1 cellular context compared by ENCODE assay signal in the genomic region with DNA sequence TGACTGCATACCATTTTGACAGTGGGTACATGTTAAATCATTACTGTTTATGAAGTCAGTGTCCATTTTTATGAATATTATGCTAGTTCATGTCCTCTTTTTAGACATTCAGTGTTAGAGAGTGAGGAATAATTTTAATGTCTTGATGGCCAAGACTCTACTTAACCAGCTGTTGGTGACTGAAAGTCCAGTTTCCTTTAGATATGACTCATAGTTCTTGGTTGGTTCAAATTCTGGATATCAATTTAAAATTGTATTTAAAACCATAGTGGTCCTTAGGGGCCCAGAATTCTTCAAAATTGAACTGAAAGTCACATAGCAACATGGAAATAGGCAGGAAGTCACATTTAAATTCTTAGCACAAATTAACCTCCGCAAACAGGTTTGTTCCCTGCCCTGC.
TF ChIP-seq lines count a peak whose summit lies in the region.

No MANE protein-coding gene starts in this region.

TF ChIP-seq in K562, 482 proteins besides CTCF, POLR2A, EP300 and RAD21:
- TF ChIP-seq, protein P1, sequence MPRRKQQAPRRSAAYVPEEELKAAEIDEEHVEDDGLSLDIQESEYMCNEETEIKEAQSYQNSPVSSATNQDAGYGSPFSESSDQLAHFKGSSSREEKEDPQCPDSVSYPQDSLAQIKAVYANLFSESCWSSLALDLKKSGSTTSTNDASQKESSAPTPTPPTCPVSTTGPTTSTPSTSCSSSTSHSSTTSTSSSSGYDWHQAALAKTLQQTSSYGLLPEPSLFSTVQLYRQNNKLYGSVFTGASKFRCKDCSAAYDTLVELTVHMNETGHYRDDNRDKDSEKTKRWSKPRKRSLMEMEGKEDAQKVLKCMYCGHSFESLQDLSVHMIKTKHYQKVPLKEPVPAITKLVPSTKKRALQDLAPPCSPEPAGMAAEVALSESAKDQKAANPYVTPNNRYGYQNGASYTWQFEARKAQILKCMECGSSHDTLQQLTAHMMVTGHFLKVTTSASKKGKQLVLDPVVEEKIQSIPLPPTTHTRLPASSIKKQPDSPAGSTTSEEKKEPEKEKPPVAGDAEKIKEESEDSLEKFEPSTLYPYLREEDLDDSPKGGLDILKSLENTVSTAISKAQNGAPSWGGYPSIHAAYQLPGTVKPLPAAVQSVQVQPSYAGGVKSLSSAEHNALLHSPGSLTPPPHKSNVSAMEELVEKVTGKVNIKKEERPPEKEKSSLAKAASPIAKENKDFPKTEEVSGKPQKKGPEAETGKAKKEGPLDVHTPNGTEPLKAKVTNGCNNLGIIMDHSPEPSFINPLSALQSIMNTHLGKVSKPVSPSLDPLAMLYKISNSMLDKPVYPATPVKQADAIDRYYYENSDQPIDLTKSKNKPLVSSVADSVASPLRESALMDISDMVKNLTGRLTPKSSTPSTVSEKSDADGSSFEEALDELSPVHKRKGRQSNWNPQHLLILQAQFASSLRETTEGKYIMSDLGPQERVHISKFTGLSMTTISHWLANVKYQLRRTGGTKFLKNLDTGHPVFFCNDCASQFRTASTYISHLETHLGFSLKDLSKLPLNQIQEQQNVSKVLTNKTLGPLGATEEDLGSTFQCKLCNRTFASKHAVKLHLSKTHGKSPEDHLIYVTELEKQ (CRISPR knock-in tag; IDR thresholded peaks at IDR 0.05) = no peak
- TF ChIP-seq, protein P2, sequence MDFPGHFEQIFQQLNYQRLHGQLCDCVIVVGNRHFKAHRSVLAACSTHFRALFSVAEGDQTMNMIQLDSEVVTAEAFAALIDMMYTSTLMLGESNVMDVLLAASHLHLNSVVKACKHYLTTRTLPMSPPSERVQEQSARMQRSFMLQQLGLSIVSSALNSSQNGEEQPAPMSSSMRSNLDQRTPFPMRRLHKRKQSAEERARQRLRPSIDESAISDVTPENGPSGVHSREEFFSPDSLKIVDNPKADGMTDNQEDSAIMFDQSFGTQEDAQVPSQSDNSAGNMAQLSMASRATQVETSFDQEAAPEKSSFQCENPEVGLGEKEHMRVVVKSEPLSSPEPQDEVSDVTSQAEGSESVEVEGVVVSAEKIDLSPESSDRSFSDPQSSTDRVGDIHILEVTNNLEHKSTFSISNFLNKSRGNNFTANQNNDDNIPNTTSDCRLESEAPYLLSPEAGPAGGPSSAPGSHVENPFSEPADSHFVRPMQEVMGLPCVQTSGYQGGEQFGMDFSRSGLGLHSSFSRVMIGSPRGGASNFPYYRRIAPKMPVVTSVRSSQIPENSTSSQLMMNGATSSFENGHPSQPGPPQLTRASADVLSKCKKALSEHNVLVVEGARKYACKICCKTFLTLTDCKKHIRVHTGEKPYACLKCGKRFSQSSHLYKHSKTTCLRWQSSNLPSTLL (IDR thresholded peaks at IDR 0.05) = no peak
- TF ChIP-seq KAT8 (IDR thresholded peaks at IDR 0.05; ENCODE audit: low read depth) (no peak), SMARCC2 (IDR thresholded peaks at IDR 0.05; ENCODE audit: low read depth) (no peak), ZNF274 (IDR thresholded peaks at IDR 0.05; ENCODE audit: borderline replicate concordance, low read depth, low read length) (no peak), CBX2 (IDR thresholded peaks at IDR 0.05; ENCODE audit: insufficient read depth, low read length, poor library complexity, severe bottlenecking) (no peak), MYBL2 (IDR thresholded peaks at IDR 0.05; ENCODE audit: low read depth) (no peak), MYBL2 (CRISPR knock-in tag; IDR thresholded peaks at IDR 0.05; ENCODE audit: borderline replicate concordance) (no peak), FOXA1 (IDR thresholded peaks at IDR 0.05; ENCODE audit: borderline replicate concordance) (no peak), GTF2E2 (tag; IDR thresholded peaks at IDR 0.05) (no peak), ETS2 (tag; IDR thresholded peaks at IDR 0.05; ENCODE audit: borderline replicate concordance, poor library complexity, severe bottlenecking) (no peak), STAT5A (IDR thresholded peaks at IDR 0.05; ENCODE audit: borderline replicate concordance, low read length) (no peak), ZBTB8A (IDR thresholded peaks at IDR 0.05; ENCODE audit: partially characterized antibody) (no peak), TAF7 (tag; IDR thresholded peaks at IDR 0.05) (no peak), JUN (IDR thresholded peaks at IDR 0.05; ENCODE audit: borderline replicate concordance, low read depth, low read length) (no peak), JUN (CRISPR knock-in tag; IDR thresholded peaks at IDR 0.05; ENCODE audit: borderline replicate concordance) (no peak)
- TF ChIP-seq, protein P3, sequence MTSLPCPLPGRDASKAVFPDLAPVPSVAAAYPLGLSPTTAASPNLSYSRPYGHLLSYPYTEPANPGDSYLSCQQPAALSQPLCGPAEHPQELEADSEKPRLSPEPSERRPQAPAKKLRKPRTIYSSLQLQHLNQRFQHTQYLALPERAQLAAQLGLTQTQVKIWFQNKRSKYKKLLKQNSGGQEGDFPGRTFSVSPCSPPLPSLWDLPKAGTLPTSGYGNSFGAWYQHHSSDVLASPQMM (CRISPR knock-in tag; IDR thresholded peaks at IDR 0.05) = no peak
